In the genomic region with DNA sequence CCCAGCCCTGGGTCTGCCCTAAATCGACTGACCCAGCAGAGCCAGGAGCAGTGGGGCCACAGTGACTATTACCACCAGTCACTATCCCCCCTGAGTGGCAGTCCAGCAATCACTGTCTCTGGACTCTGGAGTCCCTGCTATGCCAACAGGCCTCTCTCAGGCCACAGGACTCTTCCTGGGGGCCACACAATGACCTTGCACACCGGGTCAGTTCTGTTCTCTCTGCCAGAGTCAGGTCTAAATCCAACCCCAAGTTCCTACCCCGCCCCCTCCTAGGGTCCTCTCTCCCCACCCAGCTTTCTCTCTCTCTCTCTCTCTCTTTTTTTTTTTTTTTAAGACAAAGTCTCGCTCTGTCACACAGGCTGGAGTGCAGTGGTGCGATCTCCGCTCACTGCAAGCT, we compare ENCODE assay signal across 1 cellular context.
TF ChIP-seq lines count a peak whose summit lies in the region.

No MANE protein-coding gene starts in this region.

TF ChIP-seq in IMR-90, 13 proteins besides CTCF, POLR2A, EP300 and RAD21:
- TF ChIP-seq NFE2L2 (IDR thresholded peaks at IDR 0.05; ENCODE audit: low read depth, low read length) (no peak), RCOR1 (IDR thresholded peaks at IDR 0.05; ENCODE audit: insufficient replicate concordance, low read length) (no peak), USF2 (IDR thresholded peaks at IDR 0.05; ENCODE audit: low read depth, low read length) (no peak), MXI1 (IDR thresholded peaks at IDR 0.05; ENCODE audit: borderline replicate concordance, low read depth, low read length) (no peak), FOS (IDR thresholded peaks at IDR 0.05; ENCODE audit: low read depth, low read length) (no peak), CEBPB (IDR thresholded peaks at IDR 0.05; ENCODE audit: low read depth, low read length) (no peak), MAZ (IDR thresholded peaks at IDR 0.05; ENCODE audit: borderline replicate concordance, low read depth, low read length) (no peak), SMC3 (IDR thresholded peaks at IDR 0.05; ENCODE audit: low read depth, low read length) (no peak), MAFK (IDR thresholded peaks at IDR 0.05; ENCODE audit: low read depth, low read length) (no peak), RFX5 (IDR thresholded peaks at IDR 0.05; ENCODE audit: low read depth, low read length) (no peak), BHLHE40 (IDR thresholded peaks at IDR 0.05; ENCODE audit: low read depth, low read length) (no peak), CHD1 (IDR thresholded peaks at IDR 0.05; ENCODE audit: low read depth, low read length) (no peak)
- TF ChIP-seq, protein P1, sequence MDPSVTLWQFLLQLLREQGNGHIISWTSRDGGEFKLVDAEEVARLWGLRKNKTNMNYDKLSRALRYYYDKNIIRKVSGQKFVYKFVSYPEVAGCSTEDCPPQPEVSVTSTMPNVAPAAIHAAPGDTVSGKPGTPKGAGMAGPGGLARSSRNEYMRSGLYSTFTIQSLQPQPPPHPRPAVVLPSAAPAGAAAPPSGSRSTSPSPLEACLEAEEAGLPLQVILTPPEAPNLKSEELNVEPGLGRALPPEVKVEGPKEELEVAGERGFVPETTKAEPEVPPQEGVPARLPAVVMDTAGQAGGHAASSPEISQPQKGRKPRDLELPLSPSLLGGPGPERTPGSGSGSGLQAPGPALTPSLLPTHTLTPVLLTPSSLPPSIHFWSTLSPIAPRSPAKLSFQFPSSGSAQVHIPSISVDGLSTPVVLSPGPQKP (IDR thresholded peaks at IDR 0.05; ENCODE audit: borderline replicate concordance, low read depth, low read length) = no peak
